Comparison of ENCODE assay signal across 16 cellular contexts in the genomic region with DNA sequence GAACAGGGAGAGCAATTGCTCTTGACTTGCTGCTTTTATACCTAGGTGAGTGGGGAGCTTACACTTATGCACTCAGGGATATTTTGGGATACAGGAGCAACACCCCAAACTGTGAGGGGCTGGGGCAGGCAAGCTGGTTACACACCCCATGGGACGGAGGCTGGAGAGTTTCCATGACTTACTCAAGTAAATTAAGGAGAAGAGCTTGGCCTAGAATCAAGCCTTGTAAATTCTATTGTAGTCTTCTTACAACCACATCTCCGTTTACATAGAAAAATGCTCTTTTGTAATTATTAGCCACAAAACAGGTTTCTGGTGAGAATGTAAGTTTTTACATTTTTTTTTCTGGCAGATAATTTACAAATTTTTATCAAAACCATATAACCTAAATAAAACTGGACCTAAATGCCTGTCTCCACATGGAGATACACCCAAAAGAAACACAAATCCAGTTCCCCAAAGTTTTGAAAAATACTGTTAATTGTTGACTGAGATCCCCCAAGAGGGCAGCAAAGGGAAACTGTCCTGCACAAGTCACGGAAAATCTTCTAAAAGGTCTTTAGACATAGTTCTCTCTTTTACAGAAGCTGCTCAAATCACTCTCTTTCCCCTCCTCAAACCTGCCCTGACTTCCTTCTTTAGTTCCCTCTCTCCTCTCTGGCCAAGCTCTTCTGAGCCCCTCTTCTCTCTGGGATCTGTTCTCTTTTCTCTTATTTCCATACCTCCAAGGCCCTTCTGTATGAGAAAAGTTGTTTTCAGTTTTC.
A peak's percentile ranks its signal among the peaks of the same experiment; 100 is the strongest.
DNase-seq lines count a peak whose midpoint lies in the region; ATAC-seq and FAIRE-seq lines count a peak whose summit lies in the region.
"Had no signal": no experiment of that assay in that cellular context is flagged by ENCODE, and none has a peak within 500 bp of the region (broad histone marks: within the 10 kb centered on the region; RNA-seq: fewer than 3 reads in every experiment).

No MANE protein-coding gene starts in this region.

- DNase-seq in activated T-cell treated with anti-CD3 and anti-CD28 coated beads, Interleukin-2, amount 50 U/mL, for 4 hours = no peak
- DNase-seq in activated T-cell treated with anti-CD3 and anti-CD28 coated beads, Interleukin-2, amount 50 U/mL, for 1 hour = no peak
- DNase-seq in MV-4-11 (lab: John Stamatoyannopoulos, UW) (peak; percentile 62), frontal cortex (ENCODE audit: low spot score in 2 of 2) (no peak), T-helper 9 cell (no peak), DMS 273 treated with DMSO at 0.1 percent for 48 hours (lab: John Stamatoyannopoulos, UW) (no peak)
- no peak for DNase-seq in stimulated activated effector memory CD8-positive, alpha-beta T cell treated with anti-CD3 and anti-CD28 coated beads, Interleukin-12 subunit alpha, Interleukin-12 subunit beta, amount 100 ng/mL, for 72 hours (ENCODE audit: low spot score in 2 of 2)
- DNase-seq: Caco-2, dermis blood vessel endothelial cell, erythroblast, NCI-H1105, NCI-H2171, ovary, upper lobe of left lung had no signal

- no peaks in the 10 kb centered on the region for H3K9me3 Mint-ChIP-seq in activated T-cell treated with anti-CD3 and anti-CD28 coated beads, Interleukin-2, amount 50 U/mL, for 4 hours
- no peaks in the 10 kb centered on the region for H3K9me3 Mint-ChIP-seq in activated naive CD8-positive, alpha-beta T cell (ENCODE audit: low read depth)
- H3K9me3 Mint-ChIP-seq in stimulated activated effector memory CD8-positive, alpha-beta T cell treated with anti-CD3 and anti-CD28 coated beads, Interleukin-12 subunit alpha, Interleukin-12 subunit beta, amount 100 ng/mL, for 72 hours = no peaks in the 10 kb centered on the region

- H3K4me1 Mint-ChIP-seq in activated T-cell treated with anti-CD3 and anti-CD28 coated beads, Interleukin-2, amount 50 U/mL, for 4 hours (ENCODE audit: low read depth) = peaks cover 35% of the 10 kb centered on the region
- H3K4me1 Mint-ChIP-seq in activated naive CD8-positive, alpha-beta T cell (ENCODE audit: low read depth) = peaks cover 36% of the 10 kb centered on the region
- peaks cover 49% of the 10 kb centered on the region for H3K4me1 Mint-ChIP-seq in stimulated activated effector memory CD8-positive, alpha-beta T cell treated with anti-CD3 and anti-CD28 coated beads, Interleukin-12 subunit alpha, Interleukin-12 subunit beta, amount 100 ng/mL, for 72 hours

- FAIRE-seq in frontal cortex (lab: Jason Lieb, UNC) = no peak
- FAIRE-seq: G401.6 had no signal

- H3K27me3 Mint-ChIP-seq in activated T-cell treated with anti-CD3 and anti-CD28 coated beads, Interleukin-2, amount 50 U/mL, for 4 hours (ENCODE audit: low read depth) = no peaks in the 10 kb centered on the region
- no peaks in the 10 kb centered on the region for H3K27me3 Mint-ChIP-seq in activated naive CD8-positive, alpha-beta T cell

- peak overlapping the region; percentile 83 for H3K27ac Mint-ChIP-seq in activated naive CD8-positive, alpha-beta T cell
- no peak overlapping the region for H3K27ac Mint-ChIP-seq in stimulated activated effector memory CD8-positive, alpha-beta T cell treated with anti-CD3 and anti-CD28 coated beads, Interleukin-12 subunit alpha, Interleukin-12 subunit beta, amount 100 ng/mL, for 72 hours

- H3K36me3 Mint-ChIP-seq in activated T-cell treated with anti-CD3 and anti-CD28 coated beads, Interleukin-2, amount 50 U/mL, for 4 hours (ENCODE audit: insufficient read depth) = peaks cover 2% of the 10 kb centered on the region
- peaks cover 6% of the 10 kb centered on the region for H3K36me3 Mint-ChIP-seq in activated naive CD8-positive, alpha-beta T cell
- no peaks in the 10 kb centered on the region for H3K36me3 Mint-ChIP-seq in stimulated activated effector memory CD8-positive, alpha-beta T cell treated with anti-CD3 and anti-CD28 coated beads, Interleukin-12 subunit alpha, Interleukin-12 subunit beta, amount 100 ng/mL, for 72 hours

- ATAC-seq in activated T-cell treated with anti-CD3 and anti-CD28 coated beads, Interleukin-2, amount 50 U/mL, for 4 hours = no peak
- no peak for ATAC-seq in stimulated activated effector memory CD8-positive, alpha-beta T cell treated with anti-CD3 and anti-CD28 coated beads, Interleukin-12 subunit alpha, Interleukin-12 subunit beta, amount 100 ng/mL, for 72 hours

- peak overlapping the region; percentile 67 for H3K4me3 Mint-ChIP-seq in activated T-cell treated with anti-CD3 and anti-CD28 coated beads, Interleukin-2, amount 50 U/mL, for 4 hours
- peak overlapping the region; percentile 61 for H3K4me3 Mint-ChIP-seq in activated naive CD8-positive, alpha-beta T cell
- H3K4me3 Mint-ChIP-seq in stimulated activated effector memory CD8-positive, alpha-beta T cell treated with anti-CD3 and anti-CD28 coated beads, Interleukin-12 subunit alpha, Interleukin-12 subunit beta, amount 100 ng/mL, for 72 hours = peak overlapping the region; percentile 59
